22 cellular contexts compared by ENCODE assay signal in the genomic region with DNA sequence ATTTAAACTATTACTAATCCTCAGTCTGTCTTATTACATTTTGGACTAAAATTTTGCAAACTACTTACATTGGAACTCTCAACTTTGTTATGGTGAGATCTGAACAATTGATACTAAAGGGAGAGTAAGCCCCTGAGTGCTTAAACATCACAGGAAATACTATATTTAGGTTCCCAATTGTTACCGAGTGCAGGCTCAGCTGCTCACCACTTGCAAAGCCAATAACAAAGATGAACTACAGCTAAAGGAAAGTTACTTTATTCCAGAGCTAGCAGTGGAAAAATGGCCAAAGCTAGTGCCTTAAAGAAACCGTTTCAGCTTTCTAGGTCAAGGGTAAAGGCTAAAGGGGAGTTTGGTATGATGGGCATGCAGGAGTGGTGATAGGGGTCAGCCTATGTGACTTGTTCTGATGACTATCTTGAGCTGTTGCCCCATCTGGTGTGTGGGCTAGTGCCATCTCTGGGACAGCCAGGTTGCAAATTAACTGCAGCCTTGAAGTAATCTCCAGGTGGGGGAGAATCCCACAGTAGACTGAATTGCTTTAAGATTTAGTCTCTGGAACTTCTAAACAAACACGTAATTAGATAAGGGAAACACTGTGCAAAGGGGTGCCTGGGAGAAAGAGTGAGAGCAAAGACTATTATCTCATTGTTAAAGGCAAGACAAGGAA. TPM values are rescaled to one million over a fixed set of nuclear protein-coding genes. Genes with fewer than 3 reads are reported as not detected.
DNase-seq lines count a peak whose midpoint lies in the region; ATAC-seq and TF ChIP-seq lines count a peak whose summit lies in the region.
"Had no signal": no experiment of that assay in that cellular context is flagged by ENCODE, and none has a peak within 500 bp of the region (broad histone marks: within the 10 kb centered on the region; RNA-seq: fewer than 3 reads in every experiment).

No MANE protein-coding gene starts in this region.

- H4K20me1 ChIP-seq in PC-3 (ENCODE audit: low read length) (no peaks in the 10 kb centered on the region), smooth muscle cell (ENCODE audit: low read depth) (no peaks in the 10 kb centered on the region)

- H3K9ac ChIP-seq in PC-3 (ENCODE audit: low read length) (no peak overlapping the region), smooth muscle cell (ENCODE audit: low read depth) (no peak overlapping the region)

- intact Hi-C loops in activated CD8-positive, alpha-beta T cell treated with anti-CD3 and anti-CD28 coated beads for 36 hours (cut with micrococcal nuclease), result loop anchor here (2.0 kb wide), 1 partner anchor 388 kb away; no protein-coding TSS in a partner anchor
- intact Hi-C loops in PC-3 (cut with micrococcal nuclease) (loop anchor here (1.0 kb wide), 1 partner anchor 388 kb away; no protein-coding TSS in a partner anchor), breast epithelium (cut with DNase I; ENCODE audit: low total_unique reads) (loop anchor here (5.0 to 10.0 kb wide), 2 partner anchors 203 to 374 kb away; no protein-coding TSS in a partner anchor)

- H3K4me3 Mint-ChIP-seq in activated CD8-positive, alpha-beta T cell treated with anti-CD3 and anti-CD28 coated beads, Interleukin-2, amount 10 ng/mL, durations not matched to agents 7 days and 5 days, result no peak overlapping the region
- H3K4me3 Mint-ChIP-seq in activated CD8-positive, alpha-beta T cell treated with anti-CD3 and anti-CD28 coated beads for 36 hours, result no peak overlapping the region
- H3K4me3 Mint-ChIP-seq: activated CD4-positive, alpha-beta memory T cell treated with anti-CD3 and anti-CD28 coated beads, Interleukin-2, amount 10 ng/mL, durations not matched to agents 7 days and 5 days; activated naive CD8-positive, alpha-beta T cell; natural killer cell treated with Interleukin-12 subunit alpha and Interleukin-12 subunit beta and Interleukin-15 and Interleukin-18, amount 100 ng/mL, for 72 hours had no signal

- no peak overlapping the region for H3K27ac ChIP-seq in PC-3 (ENCODE audit: low read length)
- H3K27ac ChIP-seq in smooth muscle cell (ENCODE audit: low read depth), result peak overlapping the region; percentile 38
- H3K27ac ChIP-seq in breast epithelium, result no peak overlapping the region
- H3K27ac ChIP-seq: body of pancreas, colonic mucosa, skin epidermis, vagina, WERI-Rb-1 had no signal

- DNase-seq in activated CD8-positive, alpha-beta T cell treated with anti-CD3 and anti-CD28 coated beads, Interleukin-2, amount 10 ng/mL, durations not matched to agents 7 days and 5 days, result no peak
- no peak for DNase-seq in activated CD8-positive, alpha-beta T cell treated with anti-CD3 and anti-CD28 coated beads for 36 hours
- DNase-seq in PC-3 (no peak), iris pigment epithelial cell (ENCODE audit: low read depth) (peak; percentile 6), smooth muscle cell (lab: John Stamatoyannopoulos, UW; ENCODE audit: unreplicated experiment) (no peak), breast epithelium (ENCODE audit: low spot score in 2 of 2) (no peak), hypothalamus (lab: John Stamatoyannopoulos, UW) (no peak)
- DNase-seq: kidney; NCI-H1048; Right ventricle myocardium superior; stimulated activated CD4-positive, alpha-beta T cell treated with anti-CD3 and anti-CD28 coated beads, Interleukin-4, amount 100 ng/mL, for 1 hour had no signal

- POLR2A ChIA-PET in activated CD8-positive, alpha-beta T cell treated with anti-CD3 and anti-CD28 coated beads, Interleukin-2, amount 10 ng/mL, durations not matched to agents 7 days and 5 days (lab: Charles Lee), result interaction anchor here (1.2 to 1.6 kb wide), 2 partner anchors 197 to 202 kb away, joined by 3 to 6 read pairs; no protein-coding TSS in a partner anchor
- POLR2A ChIA-PET in activated CD8-positive, alpha-beta T cell treated with anti-CD3 and anti-CD28 coated beads for 36 hours (lab: Charles Lee), result interaction anchor here (1.5 kb wide), 1 partner anchor 202 kb away, joined by 10 read pairs; no protein-coding TSS in a partner anchor
- POLR2A ChIA-PET in PC-3 (lab: Charles Lee; ENCODE audit: unreplicated experiment), result interaction anchor here (0.6 kb wide), 1 partner anchor 112 kb away, joined by 8 read pairs; no protein-coding TSS in a partner anchor

- H3K27me3 ChIP-seq in PC-3 (ENCODE audit: low read length) (no peaks in the 10 kb centered on the region), smooth muscle cell (ENCODE audit: low read depth) (no peaks in the 10 kb centered on the region), breast epithelium (no peaks in the 10 kb centered on the region)
- H3K27me3 ChIP-seq: body of pancreas, colonic mucosa, vagina had no signal

- H3K79me2 ChIP-seq in PC-3 (ENCODE audit: low read length) (no peaks in the 10 kb centered on the region), smooth muscle cell (ENCODE audit: low read depth) (no peaks in the 10 kb centered on the region)

- H3K9me2 ChIP-seq in PC-3 (replicated peaks; ENCODE audit: low read length), result no peaks in the 10 kb centered on the region

- no peak overlapping the region for H3K27ac Mint-ChIP-seq in activated CD8-positive, alpha-beta T cell treated with anti-CD3 and anti-CD28 coated beads, Interleukin-2, amount 10 ng/mL, durations not matched to agents 7 days and 5 days
- no peak overlapping the region for H3K27ac Mint-ChIP-seq in activated CD8-positive, alpha-beta T cell treated with anti-CD3 and anti-CD28 coated beads for 36 hours
- H3K27ac Mint-ChIP-seq: activated CD4-positive, alpha-beta memory T cell treated with anti-CD3 and anti-CD28 coated beads, Interleukin-2, amount 10 ng/mL, durations not matched to agents 7 days and 5 days; activated naive CD8-positive, alpha-beta T cell; natural killer cell treated with Interleukin-12 subunit alpha and Interleukin-12 subunit beta and Interleukin-15 and Interleukin-18, amount 100 ng/mL, for 72 hours; progenitor cell of endocrine pancreas had no signal

- H3K36me3 Mint-ChIP-seq in activated CD8-positive, alpha-beta T cell treated with anti-CD3 and anti-CD28 coated beads, Interleukin-2, amount 10 ng/mL, durations not matched to agents 7 days and 5 days (ENCODE audit: low read depth), result no peaks in the 10 kb centered on the region
- no peaks in the 10 kb centered on the region for H3K36me3 Mint-ChIP-seq in activated CD8-positive, alpha-beta T cell treated with anti-CD3 and anti-CD28 coated beads for 36 hours (ENCODE audit: low read depth)
- H3K36me3 Mint-ChIP-seq: activated naive CD8-positive, alpha-beta T cell; natural killer cell treated with Interleukin-12 subunit alpha and Interleukin-12 subunit beta and Interleukin-15 and Interleukin-18, amount 100 ng/mL, for 72 hours had no signal

- H3K36me3 ChIP-seq in PC-3 (ENCODE audit: low read depth, low read length) (no peaks in the 10 kb centered on the region), smooth muscle cell (ENCODE audit: low read depth) (no peaks in the 10 kb centered on the region), breast epithelium (no peaks in the 10 kb centered on the region)
- H3K36me3 ChIP-seq: colonic mucosa, vagina, WERI-Rb-1 had no signal

- peak overlapping the region; percentile 26; the same call in 1 of the 2 replicates for H3K4me2 ChIP-seq in PC-3 (ENCODE audit: low read length)
- H3K4me2 ChIP-seq in smooth muscle cell, result peak overlapping the region; percentile 59

- H3K9me3 ChIP-seq in PC-3 (ENCODE audit: low read length) (no peaks in the 10 kb centered on the region), smooth muscle cell (replicated peaks; ENCODE audit: low read depth) (no peaks in the 10 kb centered on the region), breast epithelium (no peaks in the 10 kb centered on the region)
- H3K9me3 ChIP-seq: body of pancreas, colonic mucosa, vagina had no signal

- H3F3A ChIP-seq in PC-3 (ENCODE audit: low read length, unreplicated experiment) (no peaks in the 10 kb centered on the region), smooth muscle cell (ENCODE audit: low read depth) (no peaks in the 10 kb centered on the region)

- H2AFZ ChIP-seq in PC-3 (ENCODE audit: low read length) (no peak overlapping the region), smooth muscle cell (ENCODE audit: low read depth) (peak overlapping the region; percentile 65)

- H3K4me3 ChIP-seq in PC-3 (ENCODE audit: low read length) (no peak overlapping the region), smooth muscle cell (no peak overlapping the region), breast epithelium (no peak overlapping the region)
- H3K4me3 ChIP-seq: body of pancreas, colonic mucosa, skin epidermis, vagina had no signal

- H3K4me1 Mint-ChIP-seq in activated CD8-positive, alpha-beta T cell treated with anti-CD3 and anti-CD28 coated beads, Interleukin-2, amount 10 ng/mL, durations not matched to agents 7 days and 5 days (ENCODE audit: low read depth), result peaks cover 2% of the 10 kb centered on the region
- no peaks in the 10 kb centered on the region for H3K4me1 Mint-ChIP-seq in activated CD8-positive, alpha-beta T cell treated with anti-CD3 and anti-CD28 coated beads for 36 hours (ENCODE audit: low read depth)

- TF ChIP-seq CTCF in activated CD8-positive, alpha-beta T cell treated with anti-CD3 and anti-CD28 coated beads for 36 hours (IDR thresholded peaks at IDR 0.05), result no peak
- no peak for TF ChIP-seq CTCF in PC-3 (conservative IDR thresholded peaks at IDR 0.05; ENCODE audit: low read depth, low read length)
- TF ChIP-seq CTCF in smooth muscle cell (IDR thresholded peaks at IDR 0.05; ENCODE audit: borderline replicate concordance, insufficient read depth, poor library complexity, severe bottlenecking), result no peak
- TF ChIP-seq CTCF in breast epithelium (IDR thresholded peaks at IDR 0.05), result no peak

- peaks cover 14% of the 10 kb centered on the region for H3K27me3 Mint-ChIP-seq in activated CD8-positive, alpha-beta T cell treated with anti-CD3 and anti-CD28 coated beads, Interleukin-2, amount 10 ng/mL, durations not matched to agents 7 days and 5 days (ENCODE audit: low read depth)
- peaks cover 13% of the 10 kb centered on the region for H3K27me3 Mint-ChIP-seq in activated CD8-positive, alpha-beta T cell treated with anti-CD3 and anti-CD28 coated beads for 36 hours

- H3K4me1 ChIP-seq in PC-3 (ENCODE audit: insufficient read depth, low read length), result no peaks in the 10 kb centered on the region; the same call in 1 of the 2 replicates
- peaks cover 9% of the 10 kb centered on the region for H3K4me1 ChIP-seq in smooth muscle cell (ENCODE audit: low read depth)
- H3K4me1 ChIP-seq in breast epithelium, result no peaks in the 10 kb centered on the region
- H3K4me1 ChIP-seq: body of pancreas, colonic mucosa, vagina had no signal

- H3K9me3 Mint-ChIP-seq in activated CD8-positive, alpha-beta T cell treated with anti-CD3 and anti-CD28 coated beads, Interleukin-2, amount 10 ng/mL, durations not matched to agents 7 days and 5 days (ENCODE audit: insufficient read depth), result no peaks in the 10 kb centered on the region
- no peaks in the 10 kb centered on the region for H3K9me3 Mint-ChIP-seq in activated CD8-positive, alpha-beta T cell treated with anti-CD3 and anti-CD28 coated beads for 36 hours
- H3K9me3 Mint-ChIP-seq: activated CD4-positive, alpha-beta memory T cell treated with anti-CD3 and anti-CD28 coated beads, Interleukin-2, amount 10 ng/mL, durations not matched to agents 7 days and 5 days; natural killer cell treated with Interleukin-12 subunit alpha and Interleukin-12 subunit beta and Interleukin-15 and Interleukin-18, amount 100 ng/mL, for 72 hours had no signal

- ATAC-seq in activated CD8-positive, alpha-beta T cell treated with anti-CD3 and anti-CD28 coated beads, Interleukin-2, amount 10 ng/mL, durations not matched to agents 7 days and 5 days, result peak; percentile 23
- no peak for ATAC-seq in activated CD8-positive, alpha-beta T cell treated with anti-CD3 and anti-CD28 coated beads for 36 hours
- ATAC-seq in PC-3, result peak; percentile 45
- no peak for ATAC-seq in GM21825 (IDR thresholded peaks at IDR 0.05; ENCODE audit: unreplicated experiment)
- ATAC-seq: natural killer cell treated with Interleukin-12 subunit alpha and Interleukin-12 subunit beta and Interleukin-15 and Interleukin-18, amount 100 ng/mL, for 72 hours had no signal

- no peak for TF ChIP-seq POLR2A in breast epithelium (IDR thresholded peaks at IDR 0.05)

- no TSS peak for BruUV-seq in PC-3 (replicated peaks; lab: Mats Ljungman, UMichigan)

- WGBS in smooth muscle cell (ENCODE audit: low lambda C conversion rate), result 10% methylated on average over 3 of the region's 3 CpGs

- CTCF ChIA-PET in activated CD8-positive, alpha-beta T cell treated with anti-CD3 and anti-CD28 coated beads, Interleukin-2, amount 10 ng/mL, durations not matched to agents 7 days and 5 days (lab: Charles Lee), result interaction anchor here (0.6 to 12.1 kb wide), 35 partner anchors 8 to 444 kb away, joined by 3 to 608 read pairs (median 5); partner anchors contain the start of genes ACO1, DNAJA1, NDUFB6 and RIGI
- CTCF ChIA-PET in activated CD8-positive, alpha-beta T cell treated with anti-CD3 and anti-CD28 coated beads for 36 hours (lab: Charles Lee), result interaction anchor here (0.8 to 10.0 kb wide), 38 partner anchors 9 to 962 kb away, joined by 3 to 477 read pairs (median 5); partner anchors contain the start of genes ACO1, RIGI, SMIM27 and TOPORS
- CTCF ChIA-PET in PC-3 (lab: Charles Lee), result interaction anchor here (1.2 to 2.7 kb wide), 3 partner anchors 197 to 388 kb away, joined by 3 to 22 read pairs (median 15); no protein-coding TSS in a partner anchor

RNA-seq across cellular contexts. Expression of gene NDUFB6, which starts 7.8 kb away (rescaled TPM):
- total RNA-seq in activated CD8-positive, alpha-beta T cell treated with anti-CD3 and anti-CD28 coated beads, Interleukin-2, amount 10 ng/mL, durations not matched to agents 7 days and 5 days, result 10 to 100 TPM; 47.5 to 57.7 TPM
- total RNA-seq in activated CD8-positive, alpha-beta T cell treated with anti-CD3 and anti-CD28 coated beads for 36 hours, result 10 to 100 TPM; 61.4 to 63.4 TPM
- total RNA-seq in PC-3 (2014; rRNA removed) (83.9 and 86.4 TPM in 2 replicates), smooth muscle cell (114 and 172 TPM in 2 replicates), breast epithelium (10 to 100 TPM; 26.2 to 37.4 (median 30.0) TPM)
- 149 and 162 TPM in 2 replicates for polyA plus RNA-seq in smooth muscle cell

RNA-seq across cellular contexts. Expression of gene TOPORS, which starts 28.4 kb away (rescaled TPM):
- total RNA-seq in activated CD8-positive, alpha-beta T cell treated with anti-CD3 and anti-CD28 coated beads, Interleukin-2, amount 10 ng/mL, durations not matched to agents 7 days and 5 days, result 10 to 100 TPM; 11.9 to 12.0 TPM
- total RNA-seq in activated CD8-positive, alpha-beta T cell treated with anti-CD3 and anti-CD28 coated beads for 36 hours, result 10 to 100 TPM; 13.3 to 14.2 TPM
- total RNA-seq in PC-3 (2014; rRNA removed), result 11.2 and 11.4 TPM in 2 replicates
- total RNA-seq in smooth muscle cell, result 25.3 and 34.1 TPM in 2 replicates
- 13.9 and 14.2 TPM in 2 replicates for polyA plus RNA-seq in smooth muscle cell
- 10 to 100 TPM; 20.2 to 35.6 (median 26.5) TPM for total RNA-seq in breast epithelium

RNA-seq across cellular contexts. Expression of gene SMIM27, which starts 28.6 kb away (rescaled TPM):
- 10 to 100 TPM; 15.6 to 17.1 TPM for total RNA-seq in activated CD8-positive, alpha-beta T cell treated with anti-CD3 and anti-CD28 coated beads, Interleukin-2, amount 10 ng/mL, durations not matched to agents 7 days and 5 days
- total RNA-seq in activated CD8-positive, alpha-beta T cell treated with anti-CD3 and anti-CD28 coated beads for 36 hours, result 10 to 100 TPM; 28.0 to 30.9 TPM
- total RNA-seq in PC-3 (2014; rRNA removed), result 0.98 and 3.0 TPM in 2 replicates
- total RNA-seq in smooth muscle cell, result 2.9 and 3.5 TPM in 2 replicates
- 36.6 and 38.9 TPM in 2 replicates for polyA plus RNA-seq in smooth muscle cell
- total RNA-seq in breast epithelium, result 1 to 10 TPM; 5.6 to 8.6 (median 5.6) TPM
- total RNA-seq: vagina had no signal

RNA-seq across cellular contexts. Expression of gene TAF1L, which starts 54.7 kb away (rescaled TPM):
- under 1 TPM in 1 of 2 experiments, not detected in 1; 0.05 TPM for total RNA-seq in activated CD8-positive, alpha-beta T cell treated with anti-CD3 and anti-CD28 coated beads, Interleukin-2, amount 10 ng/mL, durations not matched to agents 7 days and 5 days
- total RNA-seq in activated CD8-positive, alpha-beta T cell treated with anti-CD3 and anti-CD28 coated beads for 36 hours, result not detected
- 0.23 TPM in 1 of 2 replicates, not detected in the other for total RNA-seq in PC-3 (2014; rRNA removed)
- not detected in 2 replicates for total RNA-seq in smooth muscle cell
- 0.02 TPM in 1 of 2 replicates, not detected in the other for polyA plus RNA-seq in smooth muscle cell
- total RNA-seq in breast epithelium, result not detected
- total RNA-seq: body of pancreas; colonic mucosa; kidney; natural killer cell treated with Interleukin-12 subunit alpha and Interleukin-12 subunit beta and Interleukin-15 and Interleukin-18, amount 100 ng/mL, for 72 hours; NCI-H460; progenitor cell of endocrine pancreas; Right ventricle myocardium superior; vagina had no signal

RNA-seq across cellular contexts. Expression of gene RIGI, which starts 54.8 kb away (rescaled TPM):
- 10 to 100 TPM; 19.2 to 19.6 TPM for total RNA-seq in activated CD8-positive, alpha-beta T cell treated with anti-CD3 and anti-CD28 coated beads, Interleukin-2, amount 10 ng/mL, durations not matched to agents 7 days and 5 days
- total RNA-seq in activated CD8-positive, alpha-beta T cell treated with anti-CD3 and anti-CD28 coated beads for 36 hours, result 1 to 10 TPM; 5.4 to 5.6 TPM
- total RNA-seq in PC-3 (2014; rRNA removed) (2.6 and 5.4 TPM in 2 replicates), smooth muscle cell (4.0 and 6.8 TPM in 2 replicates), breast epithelium (10 to 100 TPM in 2 of 3 donors, 1 to 10 TPM in 1; 6.4 to 16.7 (median 12.5) TPM)
- 1.8 and 2.3 TPM in 2 replicates for polyA plus RNA-seq in smooth muscle cell

Comparison
In these comparisons a context has a peak if more than half of its experiments do, and no peak if none do; other contexts are left out.
1. ATAC-seq: peak in activated CD8-positive, alpha-beta T cell treated with anti-CD3 and anti-CD28 coated beads, Interleukin-2, amount 10 ng/mL, durations not matched to agents 7 days and 5 days (single experiment) and PC-3 (single experiment); none in activated CD8-positive, alpha-beta T cell treated with anti-CD3 and anti-CD28 coated beads for 36 hours (single experiment) and GM21825 (single experiment).